In genomic region chr2:158686166-158686792, GRCh38 we compare ENCODE assay signal across 18 cellular contexts.
DNase-seq lines count a peak whose midpoint lies in the region; ATAC-seq, FAIRE-seq and TF ChIP-seq lines count a peak whose summit lies in the region.
"Had no signal": no experiment of that assay in that cellular context is flagged by ENCODE, and none has a peak within 500 bp of the region (broad histone marks: within the 10 kb centered on the region; RNA-seq: fewer than 3 reads in every experiment).

No MANE protein-coding gene starts in this region.

- H3K79me2 ChIP-seq in H1 (ENCODE audit: control insufficient read depth in 1 of 2, insufficient read depth in 2 of 2, low read length in 2 of 2): no peaks in the 10 kb centered on the region
- H3K79me2 ChIP-seq: parathyroid adenoma had no signal

- H3K4me2 ChIP-seq in IMR-90 (ENCODE audit: low read depth, low read length): no peak overlapping the region; the same call in 1 of the 2 replicates
- no peak overlapping the region for H3K4me2 ChIP-seq in H1 (ENCODE audit: insufficient read depth in 1 of 2, low read depth in 2 of 2, low read length in 2 of 2)

- H3K23me2 ChIP-seq in H1 (ENCODE audit: low read depth, low read length): no peaks in the 10 kb centered on the region

- no peak overlapping the region for H3K18ac ChIP-seq in IMR-90 (ENCODE audit: low read depth, low read length)
- H3K18ac ChIP-seq in H1 (ENCODE audit: extremely low read depth, low read length): no peak overlapping the region

- H3K27me3 Mint-ChIP-seq in CD8-positive, alpha-beta T cell (ENCODE audit: low read depth): no peaks in the 10 kb centered on the region
- peaks cover 4% of the 10 kb centered on the region for H3K27me3 Mint-ChIP-seq in activated naive CD4-positive, alpha-beta T cell treated with anti-CD3 and anti-CD28 coated beads for 36 hours (ENCODE audit: low read depth)

- ATAC-seq in IMR-90 (ENCODE audit: low read depth): peak; percentile 86
- peak; percentile 75 for ATAC-seq in sciatic nerve
- no peak for ATAC-seq in CD8-positive, alpha-beta T cell

- H2AK5ac ChIP-seq in IMR-90 (ENCODE audit: low read depth, low read length) (no peak overlapping the region), H1 (ENCODE audit: low read depth, low read length) (no peak overlapping the region)

- intact Hi-C loops in IMR-90 (cut with micrococcal nuclease): no loop called here
- intact Hi-C loops in sciatic nerve (cut with DNase I): no loop called here
- intact Hi-C loops in CD8-positive, alpha-beta T cell (cut with DNase I, micrococcal nuclease): no loop called here
- intact Hi-C loops in activated naive CD4-positive, alpha-beta T cell treated with anti-CD3 and anti-CD28 coated beads for 36 hours (cut with micrococcal nuclease): no loop called here

- H3K27ac ChIP-seq in IMR-90 (ENCODE audit: insufficient read depth, low read length) (no peak overlapping the region), H1 (ENCODE audit: low read depth, low read length) (no peak overlapping the region)
- H3K27ac ChIP-seq in CD8-positive, alpha-beta T cell (ENCODE audit: low read depth, low read length): no peak overlapping the region
- H3K27ac ChIP-seq: parathyroid adenoma, SJSA1, stomach had no signal

- CTCF ChIA-PET in IMR-90 (lab: Yijun Ruan, JAX): no interaction called here
- CTCF ChIA-PET in H1 (lab: Charles Lee; ENCODE audit: partially characterized antibody): interaction anchor here (0.6 to 3.5 kb wide), 5 partner anchors 38 to 1189 kb away, joined by 3 to 27 read pairs (median 9); no protein-coding TSS in a partner anchor
- CTCF ChIA-PET in CD8-positive, alpha-beta T cell (lab: Charles Lee): no interaction called here
- CTCF ChIA-PET in activated naive CD4-positive, alpha-beta T cell treated with anti-CD3 and anti-CD28 coated beads for 36 hours (lab: Charles Lee): no interaction called here

- dilution Hi-C loops in IMR-90 (cut with HindIII; ENCODE audit: low sequenced_read_pairs, unreplicated experiment): no loop called here

- TF ChIP-seq POLR2A in IMR-90 (IDR thresholded peaks at IDR 0.05; ENCODE audit: low read depth, low read length) (no peak), H1 (IDR thresholded peaks at IDR 0.05; ENCODE audit: control extremely low read depth in 1 of 2, low read depth in 2 of 2, low read length in 2 of 2) (no peak)

- TF ChIP-seq RAD21 in IMR-90 (IDR thresholded peaks at IDR 0.05; ENCODE audit: low read length) (no peak), H1 (IDR thresholded peaks at IDR 0.05 in 1 of 2, conservative IDR thresholded peaks at IDR 0.05 in 1 of 2; ENCODE audit: low read depth in 2 of 2, low read length in 2 of 2) (no peak)

- H2AFZ ChIP-seq in IMR-90 (replicated peaks; ENCODE audit: low read length, poor library complexity) (peak overlapping the region; percentile 46), H1 (ENCODE audit: low read length) (no peak overlapping the region)
- H2AFZ ChIP-seq: parathyroid adenoma had no signal

- H2BK12ac ChIP-seq in H1 (ENCODE audit: low read depth, low read length): no peak overlapping the region

- no TSS peak for BruUV-seq in IMR-90 (replicated peaks; lab: Mats Ljungman, UMichigan)

- H3K9me3 ChIP-seq in IMR-90 (ENCODE audit: control insufficient read depth, insufficient read depth, low read length) (no peaks in the 10 kb centered on the region), H1 (ENCODE audit: insufficient read depth in 2 of 2, low read depth in 1 of 2, low read length in 1 of 2) (no peaks in the 10 kb centered on the region)
- H3K9me3 ChIP-seq in CD8-positive, alpha-beta T cell (ENCODE audit: low read length): no peaks in the 10 kb centered on the region
- H3K9me3 ChIP-seq: SJSA1, stomach had no signal

- no peak for TF ChIP-seq CTCF in IMR-90 (conservative IDR thresholded peaks at IDR 0.05; ENCODE audit: low read depth, low read length)
- no peak for TF ChIP-seq CTCF in H1 (IDR thresholded peaks at IDR 0.05; ENCODE audit: control extremely low read depth in 1 of 3, insufficient read depth in 1 of 3, low read depth in 1 of 3, low read length in 3 of 3)
- TF ChIP-seq CTCF in CD8-positive, alpha-beta T cell (IDR thresholded peaks at IDR 0.05): no peak

- no peak overlapping the region for H3K14ac ChIP-seq in IMR-90 (replicated peaks; ENCODE audit: low read depth, low read length)
- no peak overlapping the region for H3K14ac ChIP-seq in H1 (ENCODE audit: insufficient read length)

- no peak overlapping the region for H3K4me3 Mint-ChIP-seq in CD8-positive, alpha-beta T cell
- no peak overlapping the region for H3K4me3 Mint-ChIP-seq in activated naive CD4-positive, alpha-beta T cell treated with anti-CD3 and anti-CD28 coated beads for 36 hours

- TF ChIP-seq EP300 in H1 (IDR thresholded peaks at IDR 0.05; ENCODE audit: borderline replicate concordance in 1 of 2, low read depth in 2 of 2, low read length in 2 of 2): no peak

- POLR2A ChIA-PET in IMR-90 (lab: Charles Lee; ENCODE audit: unreplicated experiment): no interaction called here
- POLR2A ChIA-PET in H1 (lab: Charles Lee; ENCODE audit: partially characterized antibody): interaction anchor here (0.6 to 1.0 kb wide), 2 partner anchors 33 to 110 kb away, joined by 3 read pairs; no protein-coding TSS in a partner anchor
- POLR2A ChIA-PET in CD8-positive, alpha-beta T cell (lab: Charles Lee): no interaction called here

- DNase-seq in IMR-90: peak; percentile 26
- no peak for DNase-seq in H1 (ENCODE audit: low read depth in 1 of 2, low spot score in 2 of 2)
- DNase-seq in hippocampal formation (lab: John Stamatoyannopoulos, UW): peak; percentile 71 to 73
- no peak for DNase-seq in sciatic nerve (ENCODE audit: low spot score)
- DNase-seq in SKM-1 treated with dmso at 0.1 percent for 144 hours (lab: John Stamatoyannopoulos, UW; ENCODE audit: unreplicated experiment): no peak
- no peak for DNase-seq in CD8-positive, alpha-beta T cell
- DNase-seq in stimulated activated CD4-positive, alpha-beta T cell treated with anti-CD3 and anti-CD28 coated beads, Interleukin-12 subunit alpha, Interleukin-12 subunit beta, amount 100 ng/mL, for 4 hours: no peak
- DNase-seq in activated naive CD4-positive, alpha-beta T cell treated with anti-CD3 and anti-CD28 coated beads for 36 hours: no peak
- DNase-seq: activated CD4-positive, CD25-positive, alpha-beta regulatory T cell; COR-L47; erythroblast; NCI-H1092; NCI-H526 treated with DMSO at 0.1 percent for 48 hours; stimulated activated CD4-positive, alpha-beta T cell treated with anti-CD3 and anti-CD28 coated beads, Interleukin-4, amount 100 ng/mL, for 4 hours; stomach had no signal

- H3K79me1 ChIP-seq in IMR-90 (ENCODE audit: low read depth in 1 of 2, low read length in 2 of 2) (no peaks in the 10 kb centered on the region), H1 (ENCODE audit: low read depth, low read length) (no peaks in the 10 kb centered on the region)

- H3K56ac ChIP-seq in IMR-90 (ENCODE audit: extremely low read depth, insufficient read depth, low read length) (no peak overlapping the region), H1 (replicated peaks; ENCODE audit: insufficient read length, low read depth, low read length) (no peak overlapping the region)

- H4K8ac ChIP-seq in IMR-90 (ENCODE audit: low read depth in 2 of 2, low read length in 2 of 2) (no peak overlapping the region), H1 (ENCODE audit: extremely low read depth, insufficient read depth, low read length) (no peak overlapping the region)

- H2BK5ac ChIP-seq in IMR-90 (ENCODE audit: low read depth, low read length, poor library complexity, severe bottlenecking) (no peak overlapping the region), H1 (ENCODE audit: low read depth, low read length) (no peak overlapping the region)

- no peak overlapping the region for H3K4me3 ChIP-seq in IMR-90 (ENCODE audit: insufficient read depth, low read depth, low read length)
- H3K4me3 ChIP-seq in H1 (ENCODE audit: extremely low read depth in 1 of 4, insufficient read depth in 2 of 4, low read depth in 3 of 4, low read length in 4 of 4): no peak overlapping the region
- H3K4me3 ChIP-seq in CD8-positive, alpha-beta T cell (ENCODE audit: low read depth, low read length): no peak overlapping the region
- H3K4me3 ChIP-seq: SJSA1, stomach had no signal

- no peak overlapping the region for H3K23ac ChIP-seq in IMR-90 (ENCODE audit: low read depth, low read length)
- H3K23ac ChIP-seq in H1 (ENCODE audit: insufficient read length): no peak overlapping the region

- no peak overlapping the region for H3K27ac Mint-ChIP-seq in CD8-positive, alpha-beta T cell
- no peak overlapping the region for H3K27ac Mint-ChIP-seq in activated naive CD4-positive, alpha-beta T cell treated with anti-CD3 and anti-CD28 coated beads for 36 hours

- H3K27me3 ChIP-seq in IMR-90 (ENCODE audit: control insufficient read depth, insufficient read depth, low read length) (no peaks in the 10 kb centered on the region), H1 (replicated peaks in 1 of 4; ENCODE audit: control insufficient read depth in 3 of 4, extremely low read depth in 1 of 4, insufficient read depth in 3 of 4, low read length in 3 of 4) (no peaks in the 10 kb centered on the region)
- no peaks in the 10 kb centered on the region for H3K27me3 ChIP-seq in CD8-positive, alpha-beta T cell (ENCODE audit: insufficient read depth, low read length)
- H3K27me3 ChIP-seq: SJSA1, stomach had no signal

- no peaks in the 10 kb centered on the region for H3K36me3 Mint-ChIP-seq in CD8-positive, alpha-beta T cell
- no peaks in the 10 kb centered on the region for H3K36me3 Mint-ChIP-seq in activated naive CD4-positive, alpha-beta T cell treated with anti-CD3 and anti-CD28 coated beads for 36 hours (ENCODE audit: low read depth)

- no peaks in the 10 kb centered on the region for H3K4me1 ChIP-seq in IMR-90 (ENCODE audit: control insufficient read depth, insufficient read depth, low read length)
- no peaks in the 10 kb centered on the region; a peak in 2 of 7 replicates for H3K4me1 ChIP-seq in H1 (replicated peaks in 1 of 4; ENCODE audit: control insufficient read depth in 3 of 4, insufficient read depth in 4 of 4, low read length in 3 of 4)
- H3K4me1 ChIP-seq in CD8-positive, alpha-beta T cell (ENCODE audit: insufficient read depth, low read length): no peaks in the 10 kb centered on the region
- H3K4me1 ChIP-seq: parathyroid adenoma, SJSA1, stomach had no signal

- 17% methylated on average over 1 of the region's 12 CpGs; no CpG with 5 or more reads in 1 of the 2 experiments for WGBS in IMR-90 (ENCODE audit: extremely low coverage in 2 of 2, insufficient read length in 1 of 2), 2 experiments
- 75% methylated on average over 12 of the region's 12 CpGs; no CpG with 5 or more reads in 1 of the 2 experiments for whole genome bisulfite sequencing in H1 (ENCODE audit: extremely low coverage in 1 of 2, insufficient coverage in 1 of 2, insufficient read length in 1 of 2, insufficient replicate concordance in 2 of 2, low coverage in 1 of 2, low lambda C conversion rate in 2 of 2, missing lambda C conversion rate in 1 of 2), 2 experiments

- no peak overlapping the region for H2AK9ac ChIP-seq in IMR-90 (replicated peaks; ENCODE audit: low read depth, low read length, poor library complexity)

- no peak overlapping the region for H2BK20ac ChIP-seq in IMR-90 (ENCODE audit: low read depth, low read length)
- no peak overlapping the region for H2BK20ac ChIP-seq in H1 (ENCODE audit: low read length)

- FAIRE-seq in H1 (lab: Jason Lieb, UNC): no peak
- FAIRE-seq: islet of Langerhans had no signal

- H4K5ac ChIP-seq in IMR-90 (ENCODE audit: low read depth, low read length): no peak overlapping the region
- H4K5ac ChIP-seq in H1 (ENCODE audit: insufficient read length, low read depth, low read length): no peak overlapping the region

- H3K9me3 Mint-ChIP-seq in CD8-positive, alpha-beta T cell: no peaks in the 10 kb centered on the region
- H3K9me3 Mint-ChIP-seq in activated naive CD4-positive, alpha-beta T cell treated with anti-CD3 and anti-CD28 coated beads for 36 hours: no peaks in the 10 kb centered on the region

- H4K20me1 ChIP-seq in IMR-90 (ENCODE audit: insufficient read depth, low read length) (no peaks in the 10 kb centered on the region), H1 (replicated peaks in 1 of 2; ENCODE audit: control insufficient read depth in 1 of 2, insufficient read depth in 2 of 2, low read length in 2 of 2) (no peaks in the 10 kb centered on the region)

- in situ Hi-C loops in IMR-90 (cut with MboI; ENCODE audit: low sequenced_read_pairs): no loop called here

- no peaks in the 10 kb centered on the region for H3K36me3 ChIP-seq in IMR-90 (ENCODE audit: control insufficient read depth, insufficient read depth, low read length)
- peaks cover 0 to 2% (median 0%) of the 10 kb centered on the region in 4 experiments; a peak in 1 of 8 replicates for H3K36me3 ChIP-seq in H1 (ENCODE audit: control insufficient read depth in 2 of 4, insufficient read depth in 4 of 4, low read length in 3 of 4)
- H3K36me3 ChIP-seq in CD8-positive, alpha-beta T cell (ENCODE audit: insufficient read depth, low read length): no peaks in the 10 kb centered on the region
- H3K36me3 ChIP-seq: SJSA1 had no signal

- no peaks in the 10 kb centered on the region for H3K4me1 Mint-ChIP-seq in CD8-positive, alpha-beta T cell (ENCODE audit: low read depth)
- H3K4me1 Mint-ChIP-seq in activated naive CD4-positive, alpha-beta T cell treated with anti-CD3 and anti-CD28 coated beads for 36 hours (ENCODE audit: low read depth): no peaks in the 10 kb centered on the region

- no peak overlapping the region for H3K4ac ChIP-seq in IMR-90 (ENCODE audit: low read depth, low read length)
- no peak overlapping the region for H3K4ac ChIP-seq in H1 (replicated peaks; ENCODE audit: insufficient read length, low read depth, low read length)

- H2BK120ac ChIP-seq in IMR-90 (ENCODE audit: low read depth, low read length) (no peak overlapping the region), H1 (replicated peaks; ENCODE audit: low read depth, low read length) (no peak overlapping the region)

- no peak overlapping the region for H3K9ac ChIP-seq in IMR-90 (ENCODE audit: low read depth, low read length)
- H3K9ac ChIP-seq in H1 (replicated peaks in 1 of 4; ENCODE audit: extremely low read depth in 1 of 4, low read depth in 3 of 4, low read length in 3 of 4): no peak overlapping the region
- H3K9ac ChIP-seq: parathyroid adenoma had no signal

- H2BK15ac ChIP-seq in IMR-90 (ENCODE audit: low read depth, low read length) (no peak overlapping the region), H1 (ENCODE audit: low read length) (peak overlapping the region; percentile 54; the same call in 1 of the 2 replicates)

- H4K91ac ChIP-seq in IMR-90 (ENCODE audit: insufficient read depth, low read depth, low read length): no peak overlapping the region
- H4K91ac ChIP-seq in H1 (replicated peaks; ENCODE audit: insufficient read length, low read length): no peak overlapping the region

- no peaks in the 10 kb centered on the region; the same call in 1 of the 2 replicates for H3K9me1 ChIP-seq in IMR-90 (ENCODE audit: insufficient read depth, low read length)

Comparison
In these comparisons a context has a peak if more than half of its experiments do, and no peak if none do; other contexts are left out.
1. DNase-seq: peak in IMR-90 (single experiment) and hippocampal formation (2 of 2); none in H1 (0 of 2), sciatic nerve (single experiment), SKM-1 treated with dmso at 0.1 percent for 144 hours (single experiment), CD8-positive, alpha-beta T cell (0 of 7), stimulated activated CD4-positive, alpha-beta T cell treated with anti-CD3 and anti-CD28 coated beads, Interleukin-12 subunit alpha, Interleukin-12 subunit beta, amount 100 ng/mL, for 4 hours (single experiment) and activated naive CD4-positive, alpha-beta T cell treated with anti-CD3 and anti-CD28 coated beads for 36 hours (single experiment).